Comparison of ENCODE assay signal across 1 cellular context in the genomic region with DNA sequence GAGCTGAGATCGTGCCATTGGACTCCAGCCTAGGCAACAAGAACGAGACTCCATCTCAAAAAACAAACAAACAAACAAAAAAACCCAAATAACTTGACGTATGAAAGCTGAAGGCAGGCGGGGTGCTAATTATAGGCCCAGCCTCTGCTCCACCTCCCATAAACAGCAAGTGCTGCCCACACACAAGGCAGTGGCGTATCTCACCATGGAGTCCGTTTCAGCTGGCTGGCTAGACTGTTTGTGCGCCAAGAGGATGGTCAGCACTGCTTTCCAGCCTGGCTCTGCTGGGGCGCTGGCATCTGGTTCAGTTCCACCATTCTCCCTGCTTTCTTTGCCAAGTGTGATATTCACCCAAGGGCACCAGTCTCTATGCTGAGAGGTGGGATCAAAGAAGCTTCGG.
TF ChIP-seq lines count a peak whose summit lies in the region.

No MANE protein-coding gene starts in this region.

TF ChIP-seq in K562, 482 proteins besides CTCF, POLR2A, EP300 and RAD21:
- TF ChIP-seq, protein P1, sequence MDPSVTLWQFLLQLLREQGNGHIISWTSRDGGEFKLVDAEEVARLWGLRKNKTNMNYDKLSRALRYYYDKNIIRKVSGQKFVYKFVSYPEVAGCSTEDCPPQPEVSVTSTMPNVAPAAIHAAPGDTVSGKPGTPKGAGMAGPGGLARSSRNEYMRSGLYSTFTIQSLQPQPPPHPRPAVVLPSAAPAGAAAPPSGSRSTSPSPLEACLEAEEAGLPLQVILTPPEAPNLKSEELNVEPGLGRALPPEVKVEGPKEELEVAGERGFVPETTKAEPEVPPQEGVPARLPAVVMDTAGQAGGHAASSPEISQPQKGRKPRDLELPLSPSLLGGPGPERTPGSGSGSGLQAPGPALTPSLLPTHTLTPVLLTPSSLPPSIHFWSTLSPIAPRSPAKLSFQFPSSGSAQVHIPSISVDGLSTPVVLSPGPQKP (CRISPR knock-in tag; IDR thresholded peaks at IDR 0.05): no peak
- 0 out of 2 replicates have a peak, but pooled peaks have one; percentile 8 for TF ChIP-seq STAG1 (CRISPR knock-in tag; IDR thresholded peaks at IDR 0.05; ENCODE audit: borderline replicate concordance)
